ENCODE assay signal across 14 cellular contexts in genomic region chr13:37056228-37056627, GRCh38. TPM values are rescaled to one million over a fixed set of nuclear protein-coding genes. Genes with fewer than 3 reads are reported as not detected.
DNase-seq lines count a peak whose midpoint lies in the region; ATAC-seq and TF ChIP-seq lines count a peak whose summit lies in the region.
"Not testable (repeated sequence)": the region's sequence is repeated elsewhere in the genome, so short reads cannot be mapped to it uniquely, and the experiment has no call there.
"Had no signal": no experiment of that assay in that cellular context is flagged by ENCODE, and none has a peak within 500 bp of the region (broad histone marks: within the 10 kb centered on the region; RNA-seq: fewer than 3 reads in every experiment).

No MANE protein-coding gene starts in this region.

- peaks cover 24% of the 10 kb centered on the region for H3K4me1 ChIP-seq in CD8-positive, alpha-beta T cell (ENCODE audit: insufficient read depth, low read length)

- not testable (repeated sequence) for TF ChIP-seq CTCF in CD8-positive, alpha-beta T cell (IDR thresholded peaks at IDR 0.05); endothelial cell (IDR thresholded peaks at IDR 0.05; ENCODE audit: unreplicated experiment); natural killer cell (IDR thresholded peaks at IDR 0.05); neural crest cell (conservative IDR thresholded peaks at IDR 0.05); type B pancreatic cell (conservative IDR thresholded peaks at IDR 0.05)

- not testable (repeated sequence) for H3K9me3 ChIP-seq in CD8-positive, alpha-beta T cell (ENCODE audit: low read length)

- H3K36me3 Mint-ChIP-seq in CD8-positive, alpha-beta T cell, result peaks cover 55% of the 10 kb centered on the region
- H3K36me3 Mint-ChIP-seq in activated T-helper 17 cell treated with anti-CD3 and anti-CD28 coated beads, Interleukin-2, amount 50 U/mL, for 72 hours (ENCODE audit: low read depth), result peaks cover 49% of the 10 kb centered on the region
- peaks cover 15% of the 10 kb centered on the region for H3K36me3 Mint-ChIP-seq in activated naive CD8-positive, alpha-beta T cell
- H3K36me3 Mint-ChIP-seq in endothelial cell (ENCODE audit: low read depth, unreplicated experiment) (peaks cover 13% of the 10 kb centered on the region), neural crest cell (ENCODE audit: low read depth) (peaks cover 29% of the 10 kb centered on the region), type B pancreatic cell (peaks cover 35% of the 10 kb centered on the region)
- not testable (repeated sequence) for H3K36me3 Mint-ChIP-seq in natural killer cell

- H3K27me3 Mint-ChIP-seq in CD8-positive, alpha-beta T cell (ENCODE audit: low read depth); activated T-helper 17 cell treated with anti-CD3 and anti-CD28 coated beads, Interleukin-2, amount 50 U/mL, for 72 hours; activated naive CD8-positive, alpha-beta T cell; endothelial cell (ENCODE audit: unreplicated experiment); natural killer cell (ENCODE audit: low read depth in 2 of 2); neural crest cell (ENCODE audit: low read depth); type B pancreatic cell: not testable (repeated sequence)

- POLR2A ChIA-PET in CD8-positive, alpha-beta T cell (lab: Charles Lee), result not testable (repeated sequence)

- not testable (repeated sequence) for DNase-seq in CD8-positive, alpha-beta T cell; endothelial cell (ENCODE audit: low spot score); natural killer cell; neural crest cell (ENCODE audit: low read depth, low spot score); type B pancreatic cell (ENCODE audit: extremely low spot score, unreplicated experiment)

- H3K27ac Mint-ChIP-seq in CD8-positive, alpha-beta T cell, result peak overlapping the region; percentile 49
- H3K27ac Mint-ChIP-seq in activated T-helper 17 cell treated with anti-CD3 and anti-CD28 coated beads, Interleukin-2, amount 50 U/mL, for 72 hours; endothelial cell (ENCODE audit: unreplicated experiment); natural killer cell; neural crest cell (ENCODE audit: unreplicated experiment): not testable (repeated sequence)
- peak overlapping the region; percentile 3 for H3K27ac Mint-ChIP-seq in activated naive CD8-positive, alpha-beta T cell
- peak overlapping the region; percentile 71 for H3K27ac Mint-ChIP-seq in type B pancreatic cell

- not testable (repeated sequence) for H3K9me3 Mint-ChIP-seq in CD8-positive, alpha-beta T cell; activated T-helper 17 cell treated with anti-CD3 and anti-CD28 coated beads, Interleukin-2, amount 50 U/mL, for 72 hours; activated naive CD8-positive, alpha-beta T cell (ENCODE audit: low read depth); endothelial cell (ENCODE audit: unreplicated experiment); natural killer cell; neural crest cell; type B pancreatic cell

- CTCF ChIA-PET in CD8-positive, alpha-beta T cell (lab: Charles Lee), result not testable (repeated sequence)

- not testable (repeated sequence) for H3K36me3 ChIP-seq in CD8-positive, alpha-beta T cell (ENCODE audit: insufficient read depth, low read length)

- intact Hi-C loops in CD8-positive, alpha-beta T cell (cut with DNase I, micrococcal nuclease), result loop anchor here (5.0 kb wide), 2 partner anchors 709 to 1981 kb away; partner anchors contain the start of genes NHLRC3 (in 1 of the 2), PROSER1 (in 1 of the 2) and SPART (in 1 of the 2)
- intact Hi-C loops in natural killer cell (cut with micrococcal nuclease), result not testable (repeated sequence)

- peaks cover 75% of the 10 kb centered on the region for H3K4me1 Mint-ChIP-seq in CD8-positive, alpha-beta T cell (ENCODE audit: low read depth)
- H3K4me1 Mint-ChIP-seq in activated T-helper 17 cell treated with anti-CD3 and anti-CD28 coated beads, Interleukin-2, amount 50 U/mL, for 72 hours, result peaks cover 14% of the 10 kb centered on the region
- H3K4me1 Mint-ChIP-seq in activated naive CD8-positive, alpha-beta T cell (ENCODE audit: low read depth), result peaks cover 58% of the 10 kb centered on the region
- H3K4me1 Mint-ChIP-seq in endothelial cell (ENCODE audit: unreplicated experiment) (peaks cover 11% of the 10 kb centered on the region), natural killer cell (peaks cover 54 to 56% of the 10 kb centered on the region in 2 donors), neural crest cell (peaks cover 21% of the 10 kb centered on the region), type B pancreatic cell (ENCODE audit: unreplicated experiment) (peaks cover 10% of the 10 kb centered on the region)

- H3K4me3 Mint-ChIP-seq in CD8-positive, alpha-beta T cell, result peak overlapping the region; percentile 22
- H3K4me3 Mint-ChIP-seq in activated T-helper 17 cell treated with anti-CD3 and anti-CD28 coated beads, Interleukin-2, amount 50 U/mL, for 72 hours, result peak overlapping the region; percentile 21
- peak overlapping the region; percentile 47 for H3K4me3 Mint-ChIP-seq in activated naive CD8-positive, alpha-beta T cell
- H3K4me3 Mint-ChIP-seq in endothelial cell (ENCODE audit: unreplicated experiment) (peak overlapping the region; percentile 65), natural killer cell (peak overlapping the region; percentile 9), neural crest cell (peak overlapping the region; percentile 54)
- not testable (repeated sequence) for H3K4me3 Mint-ChIP-seq in type B pancreatic cell

- not testable (repeated sequence) for H3K4me3 ChIP-seq in CD8-positive, alpha-beta T cell (ENCODE audit: low read depth, low read length)

- H3K27ac ChIP-seq in CD8-positive, alpha-beta T cell (ENCODE audit: low read depth, low read length), result not testable (repeated sequence)

- H3K27me3 ChIP-seq in CD8-positive, alpha-beta T cell (ENCODE audit: insufficient read depth, low read length), result not testable (repeated sequence)

- ATAC-seq in CD8-positive, alpha-beta T cell; SK-N-SH treated with all-trans-retinoic acid at 6 μM for 48 hours; activated T-helper 17 cell treated with anti-CD3 and anti-CD28 coated beads, Interleukin-2, amount 50 U/mL, for 72 hours (replicated peaks); natural killer cell: not testable (repeated sequence)

TF ChIP-seq in SK-N-SH treated with all-trans-retinoic acid at 6 μM for 48 hours, 23 proteins besides CTCF, POLR2A, EP300 and RAD21:
- peak; percentile 57 for TF ChIP-seq ZNF8 (CRISPR knock-in tag; IDR thresholded peaks at IDR 0.05)

RNA-seq across cellular contexts. Expression of gene SUPT20H, which starts 3.3 kb away (rescaled TPM):
- total RNA-seq in CD8-positive, alpha-beta T cell, result 10 to 100 TPM; 53.0 to 55.0 TPM
- total RNA-seq in activated T-helper 17 cell treated with anti-CD3 and anti-CD28 coated beads, Interleukin-2, amount 50 U/mL, for 72 hours, result 10 to 100 TPM; 56.7 to 72.8 TPM
- total RNA-seq in endothelial cell (ENCODE audit: unreplicated experiment) (56.1 TPM), natural killer cell (10 to 100 TPM; 59.8 to 84.7 (median 64.6) TPM), neural crest cell (86.5 and 87.3 TPM in 2 replicates), type B pancreatic cell (ENCODE audit: low replicate concordance) (69.9 and 91.0 TPM in 2 replicates)

RNA-seq across cellular contexts. Expression of gene CSNK1A1L, which starts 49.2 kb away (rescaled TPM):
- total RNA-seq in CD8-positive, alpha-beta T cell, result not detected
- not detected for total RNA-seq in activated T-helper 17 cell treated with anti-CD3 and anti-CD28 coated beads, Interleukin-2, amount 50 U/mL, for 72 hours
- not detected for total RNA-seq in endothelial cell (ENCODE audit: unreplicated experiment)
- total RNA-seq in natural killer cell, result not detected
- total RNA-seq in neural crest cell, result not detected in 2 replicates
- not detected in 2 replicates for total RNA-seq in type B pancreatic cell (ENCODE audit: low replicate concordance)
- total RNA-seq: A673; CD4-positive, CD25-positive, alpha-beta regulatory T cell; CD8-positive, alpha-beta memory T cell; Daoy; G401; GM12878 had no signal

RNA-seq across cellular contexts. Expression of gene EXOSC8, which starts 55.6 kb away (rescaled TPM):
- total RNA-seq in CD8-positive, alpha-beta T cell, result 10 to 100 TPM; 41.4 to 43.7 TPM
- total RNA-seq in activated T-helper 17 cell treated with anti-CD3 and anti-CD28 coated beads, Interleukin-2, amount 50 U/mL, for 72 hours, result 100 to 1,000 TPM in 1 of 2 donors, 10 to 100 TPM in 1; 77.3 to 118 TPM
- 38.1 TPM for total RNA-seq in endothelial cell (ENCODE audit: unreplicated experiment)
- 10 to 100 TPM; 34.3 to 43.8 (median 42.0) TPM for total RNA-seq in natural killer cell
- total RNA-seq in neural crest cell, result 107 and 116 TPM in 2 replicates
- total RNA-seq in type B pancreatic cell (ENCODE audit: low replicate concordance), result 55.7 and 64.7 TPM in 2 replicates

RNA-seq across cellular contexts. Expression of gene ALG5, which starts 57.1 kb away (rescaled TPM):
- total RNA-seq in CD8-positive, alpha-beta T cell, result 10 to 100 TPM; 17.8 to 20.7 TPM
- total RNA-seq in activated T-helper 17 cell treated with anti-CD3 and anti-CD28 coated beads, Interleukin-2, amount 50 U/mL, for 72 hours, result 10 to 100 TPM; 19.5 to 30.1 TPM
- 22.0 TPM for total RNA-seq in endothelial cell (ENCODE audit: unreplicated experiment)
- total RNA-seq in natural killer cell, result 10 to 100 TPM; 20.2 to 25.0 (median 24.5) TPM
- 31.1 and 32.3 TPM in 2 replicates for total RNA-seq in neural crest cell
- 36.2 and 37.7 TPM in 2 replicates for total RNA-seq in type B pancreatic cell (ENCODE audit: low replicate concordance)
